Comparison of ENCODE assay signal across 21 cellular contexts in the genomic region with DNA sequence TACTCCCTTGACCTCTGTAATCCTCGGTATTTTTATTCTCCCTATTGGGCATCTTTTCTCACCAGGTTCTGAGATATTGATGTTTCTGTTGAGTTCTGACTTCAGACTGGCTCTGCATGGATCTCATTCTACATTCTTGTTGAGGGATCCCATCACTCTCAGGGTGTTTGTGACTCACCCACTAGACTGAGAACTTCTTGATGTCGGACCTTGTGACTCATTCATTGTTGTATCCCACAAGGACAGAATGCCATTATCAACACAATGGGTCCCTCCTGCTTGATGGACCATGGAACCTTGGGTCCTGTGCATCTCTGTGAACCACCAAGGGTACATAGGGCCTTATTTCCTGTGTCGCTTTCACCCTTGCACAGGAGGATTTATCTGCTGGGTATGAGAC.
A peak's percentile ranks its signal among the peaks of the same experiment; 100 is the strongest.
DNase-seq lines count a peak whose midpoint lies in the region; ATAC-seq, FAIRE-seq and TF ChIP-seq lines count a peak whose summit lies in the region.
"Had no signal": no experiment of that assay in that cellular context is flagged by ENCODE, and none has a peak within 500 bp of the region (broad histone marks: within the 10 kb centered on the region; RNA-seq: fewer than 3 reads in every experiment).

No MANE protein-coding gene starts in this region.

- TF ChIP-seq CTCF in fibroblast of lung (conservative IDR thresholded peaks at IDR 0.05 in 1 of 2, IDR thresholded peaks at IDR 0.05 in 1 of 2; ENCODE audit: low read depth in 1 of 2, low read length in 2 of 2) = no peak
- no peak for TF ChIP-seq CTCF in psoas muscle (IDR thresholded peaks at IDR 0.05)

- no peak overlapping the region for H3K9ac ChIP-seq in fibroblast of lung (ENCODE audit: insufficient read depth, low read length)

- peak; percentile 81 for FAIRE-seq in RCC 7860 (lab: Jason Lieb, UNC)

- H3K27me3 ChIP-seq in fibroblast of lung (ENCODE audit: control insufficient read depth, insufficient read depth, low read length) (no peaks in the 10 kb centered on the region), psoas muscle (ENCODE audit: insufficient read depth in 3 of 3, low read length in 2 of 3) (no peaks in the 10 kb centered on the region)
- H3K27me3 ChIP-seq: cardiac muscle cell, gastrocnemius medialis, Peyer's patch, upper lobe of left lung had no signal

- H3K4me3 ChIP-seq in fibroblast of lung (replicated peaks in 1 of 4; ENCODE audit: control extremely low read depth in 1 of 4, insufficient read depth in 1 of 4, low read depth in 3 of 4, low read length in 4 of 4) (no peak overlapping the region), psoas muscle (no peak overlapping the region)
- H3K4me3 ChIP-seq: cardiac muscle cell, gastrocnemius medialis, Peyer's patch, upper lobe of left lung had no signal

- intact Hi-C loops in psoas muscle (cut with DNase I) = no loop called here

- H3K36me3 ChIP-seq in fibroblast of lung (ENCODE audit: control insufficient read depth, insufficient read depth, low read length) = no peaks in the 10 kb centered on the region
- H3K36me3 ChIP-seq in psoas muscle (ENCODE audit: insufficient read depth in 1 of 2, low read depth in 1 of 2) = no peaks in the 10 kb centered on the region
- H3K36me3 ChIP-seq: cardiac muscle cell, gastrocnemius medialis, Peyer's patch, upper lobe of left lung had no signal

- H3K27ac ChIP-seq in fibroblast of lung (ENCODE audit: insufficient read depth, low read length) = no peak overlapping the region
- no peak overlapping the region for H3K27ac ChIP-seq in psoas muscle
- H3K27ac ChIP-seq: cardiac muscle cell, Peyer's patch, upper lobe of left lung had no signal

- H3K79me2 ChIP-seq in fibroblast of lung (ENCODE audit: control insufficient read depth, insufficient read depth, low read length) = no peaks in the 10 kb centered on the region

- no peak overlapping the region for H2AFZ ChIP-seq in fibroblast of lung (ENCODE audit: low read length)

- WGBS in psoas muscle, 3 donors = 76 to 91% (median 77%) methylated on average over 3 of the region's 3 CpGs

- DNase-seq in EL (peak; percentile 74), RCC 7860 (ENCODE audit: low spot score) (peak; percentile 80), fibroblast of lung (ENCODE audit: low read depth in 2 of 2) (peak; percentile 57 to 88), psoas muscle (no peak), NCI-H524 treated with DMSO at 0.1 percent for 48 hours (lab: John Stamatoyannopoulos, UW) (no peak), NCI-H1105 treated with DMSO at 0.1 percent for 48 hours (lab: John Stamatoyannopoulos, UW) (no peak)
- no peak for DNase-seq in activated CD4-positive, alpha-beta T cell treated with anti-CD3 and anti-CD28 coated beads for 1 hour
- DNase-seq: activated B cell treated with CpG ODN at 0.5 μM for 24 hours; activated naive CD4-positive, alpha-beta T cell treated with anti-CD3 and anti-CD28 coated beads for 36 hours; DMS 273 treated with DMSO at 0.1 percent for 48 hours; effector CD4-positive, alpha-beta T cell; gastrocnemius medialis; GOT3; Kasumi-1; NCI-H187; NCI-H510A treated with DMSO at 0.1 percent for 48 hours; Peyer's patch; stimulated activated naive B cell treated with anti-CD40 and anti-IgM and Interleukin-4, amounts not matched to agents 10 μg/mL and 1 μg/mL and 100 μg/mL, for 72 hours; upper lobe of left lung had no signal

- H3K9me3 ChIP-seq in fibroblast of lung (ENCODE audit: control insufficient read depth, insufficient read depth, low read depth, low read length) (no peaks in the 10 kb centered on the region), psoas muscle (no peaks in the 10 kb centered on the region)
- H3K9me3 ChIP-seq: gastrocnemius medialis, Peyer's patch, upper lobe of left lung had no signal

- H3K4me1 ChIP-seq in fibroblast of lung (ENCODE audit: control insufficient read depth, extremely low read depth, insufficient read depth, low read length) = no peaks in the 10 kb centered on the region
- H3K4me1 ChIP-seq in psoas muscle = peaks cover 49% of the 10 kb centered on the region

- no peaks in the 10 kb centered on the region for H4K20me1 ChIP-seq in fibroblast of lung (ENCODE audit: control insufficient read depth, extremely low read depth, insufficient read depth, low read length)

- ATAC-seq in psoas muscle = peak in 3 of 4 donors; percentile 32 to 60 (median 43)
- ATAC-seq in HG02884 (IDR thresholded peaks at IDR 0.05; ENCODE audit: unreplicated experiment) = no peak
- ATAC-seq: gastrocnemius medialis; stimulated activated naive B cell treated with anti-CD40 and anti-IgM and Interleukin-4, amounts not matched to agents 10 μg/mL and 1 μg/mL and 100 μg/mL, for 72 hours had no signal

- no peak overlapping the region for H3K4me2 ChIP-seq in fibroblast of lung (ENCODE audit: extremely low read depth, insufficient read depth, low read length)

Comparison
In these comparisons a context has a peak if more than half of its experiments do, and no peak if none do; other contexts are left out.
1. DNase-seq: peak in EL (single experiment), RCC 7860 (single experiment) and fibroblast of lung (2 of 2); none in psoas muscle (0 of 2), activated CD4-positive, alpha-beta T cell treated with anti-CD3 and anti-CD28 coated beads for 1 hour (single experiment), NCI-H524 treated with DMSO at 0.1 percent for 48 hours (single experiment) and NCI-H1105 treated with DMSO at 0.1 percent for 48 hours (single experiment).